In the genomic region with DNA sequence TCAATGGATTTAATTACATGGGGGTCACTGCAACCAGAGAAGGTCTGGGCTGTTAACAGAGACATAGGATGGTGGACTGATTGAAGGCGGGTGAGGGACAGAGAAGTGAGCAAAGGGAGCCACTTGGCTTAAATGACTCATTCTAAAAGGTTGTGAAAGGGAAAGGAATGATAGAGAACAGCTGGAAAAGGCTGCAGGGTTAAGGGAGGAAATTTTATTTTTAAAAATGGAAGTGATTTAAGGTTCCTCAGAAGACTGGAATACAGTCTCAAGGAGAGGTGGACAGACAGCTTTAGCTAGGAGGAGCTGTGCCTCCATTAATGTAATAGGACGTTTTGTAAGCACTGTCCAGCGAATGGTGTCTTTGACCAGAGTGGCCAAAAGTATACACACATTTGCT, we compare ENCODE assay signal across 19 cellular contexts. TPM values are rescaled to one million over a fixed set of nuclear protein-coding genes. Genes with fewer than 3 reads are reported as not detected.
DNase-seq lines count a peak whose midpoint lies in the region; ATAC-seq and TF ChIP-seq lines count a peak whose summit lies in the region.
"Had no signal": no experiment of that assay in that cellular context is flagged by ENCODE, and none has a peak within 500 bp of the region (broad histone marks: within the 10 kb centered on the region; RNA-seq: fewer than 3 reads in every experiment).

No MANE protein-coding gene starts in this region.

- no peaks in the 10 kb centered on the region for H4K20me1 ChIP-seq in osteoblast (ENCODE audit: insufficient read depth, low read length)

- no peaks in the 10 kb centered on the region for H3K9me3 ChIP-seq in osteoblast (ENCODE audit: low read depth, low read length)
- H3K9me3 ChIP-seq: suprapubic skin had no signal

- ATAC-seq in HG03354 (IDR thresholded peaks at IDR 0.05; ENCODE audit: poor library complexity, severe bottlenecking, unreplicated experiment) (no peak), left lobe of liver (no peak), HG03565 (IDR thresholded peaks at IDR 0.05; ENCODE audit: unreplicated experiment) (no peak)
- ATAC-seq: esophagus mucosa, T-cell had no signal

- H3K4me3 ChIP-seq in choroid plexus epithelial cell (ENCODE audit: low read depth, low read length) (no peak overlapping the region), osteoblast (ENCODE audit: insufficient read depth, low read length) (no peak overlapping the region)
- H3K4me3 ChIP-seq: MG63, suprapubic skin had no signal

- no peaks in the 10 kb centered on the region for H3K27me3 ChIP-seq in osteoblast (ENCODE audit: insufficient read depth, low read length)
- H3K27me3 ChIP-seq: MG63, suprapubic skin had no signal

- peaks cover 15% of the 10 kb centered on the region for H3K4me1 ChIP-seq in osteoblast (ENCODE audit: insufficient read depth, low read length)
- H3K4me1 ChIP-seq: suprapubic skin had no signal

- H2AFZ ChIP-seq in osteoblast (ENCODE audit: low read length), result no peak overlapping the region

- H3K27ac ChIP-seq in osteoblast (ENCODE audit: low read depth, low read length), result no peak overlapping the region
- H3K27ac ChIP-seq: suprapubic skin had no signal

- H3K4me2 ChIP-seq in osteoblast (ENCODE audit: insufficient read depth, low read length), result peak overlapping the region; percentile 27

- H3K36me3 ChIP-seq in osteoblast (ENCODE audit: insufficient read depth, low read length), result no peaks in the 10 kb centered on the region
- H3K36me3 ChIP-seq: MG63, suprapubic skin had no signal

- peak; percentile 37 for TF ChIP-seq CTCF in choroid plexus epithelial cell (conservative IDR thresholded peaks at IDR 0.05; ENCODE audit: low read depth, low read length)
- no peak for TF ChIP-seq CTCF in osteoblast (IDR thresholded peaks at IDR 0.05; ENCODE audit: extremely low read depth, low read depth, low read length)

- H3K79me2 ChIP-seq in osteoblast (ENCODE audit: insufficient read depth, low read length), result no peaks in the 10 kb centered on the region

- peak; percentile 23 for DNase-seq in EH (ENCODE audit: low read depth)
- DNase-seq in MV-4-11 (lab: John Stamatoyannopoulos, UW), result peak; percentile 14
- peak; percentile 64 for DNase-seq in choroid plexus epithelial cell (ENCODE audit: low read depth)
- no peak for DNase-seq in osteoblast (ENCODE audit: insufficient read length, low spot score, missing footprints)
- DNase-seq in stimulated activated CD4-positive, alpha-beta T cell treated with anti-CD3 and anti-CD28 coated beads, Interleukin-4, amount 100 ng/mL, for 24 hours, result no peak
- DNase-seq in left lobe of liver (ENCODE audit: low spot score), result no peak
- DNase-seq: activated CD8-positive, alpha-beta memory T cell treated with anti-CD3 and anti-CD28 coated beads for 24 hours; anterior cingulate cortex; CD4-positive, alpha-beta T cell; DMS79 treated with DMSO at 0.1 percent for 48 hours; MG63; NCI-H2081 treated with DMSO at 0.1 percent for 48 hours; NCI-H69; stimulated activated CD4-positive, alpha-beta T cell treated with anti-CD3 and anti-CD28 coated beads, Interleukin-2, amount 100 ng/mL, for 24 hours; T-cell had no signal

RNA-seq across cellular contexts. Expression of a gene that starts 46.7 kb away (rescaled TPM):
- total RNA-seq in osteoblast (1.4 and 1.8 TPM in 2 replicates), left lobe of liver (not detected)
- total RNA-seq: CD4-positive, alpha-beta T cell had no signal

Comparison
In these comparisons a context has a peak if more than half of its experiments do, and no peak if none do; other contexts are left out.
1. DNase-seq: peak in EH (single experiment), MV-4-11 (single experiment) and choroid plexus epithelial cell (single experiment); none in osteoblast (single experiment), stimulated activated CD4-positive, alpha-beta T cell treated with anti-CD3 and anti-CD28 coated beads, Interleukin-4, amount 100 ng/mL, for 24 hours (single experiment) and left lobe of liver (single experiment).